In genomic region chr12:108734200-108734906, GRCh38 we compare ENCODE assay signal across 8 cellular contexts. TPM values are rescaled to one million over a fixed set of nuclear protein-coding genes. Genes with fewer than 3 reads are reported as not detected.
A peak's percentile ranks its signal among the peaks of the same experiment; 100 is the strongest.
DNase-seq lines count a peak whose midpoint lies in the region; ATAC-seq and TF ChIP-seq lines count a peak whose summit lies in the region.

No MANE protein-coding gene starts in this region.

- TF ChIP-seq EP300 in ovary (IDR thresholded peaks at IDR 0.05): no peak

- no peaks in the 10 kb centered on the region for H3K36me3 ChIP-seq in A673 (ENCODE audit: insufficient read depth, low read length, poor library complexity, severe bottlenecking)
- H3K36me3 ChIP-seq in fibroblast of lung (ENCODE audit: control insufficient read depth, insufficient read depth, low read length): no peaks in the 10 kb centered on the region
- no peaks in the 10 kb centered on the region for H3K36me3 ChIP-seq in smooth muscle cell (ENCODE audit: low read depth)
- no peaks in the 10 kb centered on the region for H3K36me3 ChIP-seq in ovary

- no TSS peak for BruUV-seq in A673 (replicated peaks; lab: Mats Ljungman, UMichigan)

- peaks cover 15% of the 10 kb centered on the region for H3F3A ChIP-seq in smooth muscle cell (ENCODE audit: low read depth)

- intact Hi-C loops in A673 (cut with micrococcal nuclease; ENCODE audit: unreplicated experiment) (loop anchor here (10.0 kb wide), 1 partner anchor 170 kb away; the partner anchor contains the start of genes ISCU and SART3), ovary (cut with DNase I) (loop anchor here in 3 of 4 donors (5.0 to 10.0 kb wide), 4 partner anchors 42 to 120 kb away; partner anchors contain the start of gene SSH1 (in 1 of the 3))

- no peaks in the 10 kb centered on the region for H3K9me3 ChIP-seq in A673 (ENCODE audit: low read depth, low read length, poor library complexity, severe bottlenecking)
- no peaks in the 10 kb centered on the region for H3K9me3 ChIP-seq in fibroblast of lung (ENCODE audit: control insufficient read depth, insufficient read depth, low read depth, low read length)
- H3K9me3 ChIP-seq in smooth muscle cell (replicated peaks; ENCODE audit: low read depth): no peaks in the 10 kb centered on the region
- no peaks in the 10 kb centered on the region for H3K9me3 ChIP-seq in ovary

- CTCF ChIA-PET in A673 (lab: Charles Lee): interaction anchor here (1.0 kb wide), 1 partner anchor 70 kb away, joined by 3 read pairs; no protein-coding TSS in a partner anchor

- TF ChIP-seq CTCF in A673 (conservative IDR thresholded peaks at IDR 0.05; ENCODE audit: low read depth, low read length) (no peak), fibroblast of lung (conservative IDR thresholded peaks at IDR 0.05 in 1 of 2, IDR thresholded peaks at IDR 0.05 in 1 of 2; ENCODE audit: low read depth in 1 of 2, low read length in 2 of 2) (no peak), smooth muscle cell (IDR thresholded peaks at IDR 0.05; ENCODE audit: borderline replicate concordance, insufficient read depth, poor library complexity, severe bottlenecking) (no peak), ovary (IDR thresholded peaks at IDR 0.05) (no peak)

- no peak for TF ChIP-seq POLR2A in ovary (IDR thresholded peaks at IDR 0.05)

- H3K9ac ChIP-seq in fibroblast of lung (ENCODE audit: insufficient read depth, low read length): no peak overlapping the region
- H3K9ac ChIP-seq in smooth muscle cell (ENCODE audit: low read depth): no peak overlapping the region

- DNase-seq in A673 (ENCODE audit: low spot score): peak; percentile 91
- DNase-seq in GM19238 (ENCODE audit: insufficient read length, low spot score): peak; percentile 13
- peak; percentile 97 for DNase-seq in SW480 (ENCODE audit: low spot score)
- DNase-seq in fibroblast of lung (ENCODE audit: low read depth in 2 of 2): peak; percentile 86 to 96
- DNase-seq in smooth muscle cell (lab: John Stamatoyannopoulos, UW; ENCODE audit: unreplicated experiment): no peak
- DNase-seq in ovary: no peak
- no peak for DNase-seq in NCI-H345 treated with DMSO at 0.1 percent for 48 hours (lab: John Stamatoyannopoulos, UW; ENCODE audit: unreplicated experiment)

- no peak overlapping the region for H3K4me3 ChIP-seq in A673 (ENCODE audit: low read depth, low read length, poor library complexity, severe bottlenecking)
- no peak overlapping the region for H3K4me3 ChIP-seq in fibroblast of lung (replicated peaks in 1 of 4; ENCODE audit: control extremely low read depth in 1 of 4, insufficient read depth in 1 of 4, low read depth in 3 of 4, low read length in 4 of 4)
- no peak overlapping the region for H3K4me3 ChIP-seq in smooth muscle cell
- no peak overlapping the region for H3K4me3 ChIP-seq in ovary

- peaks cover 19% of the 10 kb centered on the region for H3K79me2 ChIP-seq in fibroblast of lung (ENCODE audit: control insufficient read depth, insufficient read depth, low read length)
- peaks cover 9% of the 10 kb centered on the region for H3K79me2 ChIP-seq in smooth muscle cell (ENCODE audit: low read depth)

- H3K4me1 ChIP-seq in A673 (ENCODE audit: insufficient read depth, low read length, poor library complexity, severe bottlenecking): peaks cover 22% of the 10 kb centered on the region
- H3K4me1 ChIP-seq in fibroblast of lung (ENCODE audit: control insufficient read depth, extremely low read depth, insufficient read depth, low read length): peaks cover 5% of the 10 kb centered on the region
- peaks cover 3% of the 10 kb centered on the region for H3K4me1 ChIP-seq in smooth muscle cell (ENCODE audit: low read depth)
- no peaks in the 10 kb centered on the region for H3K4me1 ChIP-seq in ovary (ENCODE audit: insufficient read depth)

- POLR2A ChIA-PET in A673 (lab: Charles Lee; ENCODE audit: low non-redundant PET): no interaction called here

- no peaks in the 10 kb centered on the region for H3K27me3 ChIP-seq in A673 (replicated peaks; ENCODE audit: insufficient read depth, low read depth, low read length, poor library complexity)
- H3K27me3 ChIP-seq in fibroblast of lung (ENCODE audit: control insufficient read depth, insufficient read depth, low read length): no peaks in the 10 kb centered on the region
- no peaks in the 10 kb centered on the region for H3K27me3 ChIP-seq in smooth muscle cell (ENCODE audit: low read depth)
- no peaks in the 10 kb centered on the region for H3K27me3 ChIP-seq in ovary

- H3K4me2 ChIP-seq in fibroblast of lung (ENCODE audit: extremely low read depth, insufficient read depth, low read length) (no peak overlapping the region), smooth muscle cell (no peak overlapping the region)

- H3K27ac ChIP-seq in A673 (ENCODE audit: low read depth, low read length, poor library complexity, severe bottlenecking) (peak overlapping the region; percentile 88), fibroblast of lung (ENCODE audit: insufficient read depth, low read length) (peak overlapping the region; percentile 72), smooth muscle cell (ENCODE audit: low read depth) (peak overlapping the region; percentile 84), ovary (no peak overlapping the region)

- no peak overlapping the region for H2AFZ ChIP-seq in fibroblast of lung (ENCODE audit: low read length)
- H2AFZ ChIP-seq in smooth muscle cell (ENCODE audit: low read depth): peak overlapping the region; percentile 31

- ATAC-seq in HG02852 (IDR thresholded peaks at IDR 0.05; ENCODE audit: unreplicated experiment): no peak

- WGBS in smooth muscle cell (ENCODE audit: low lambda C conversion rate): 51% methylated on average over 9 of the region's 9 CpGs
- WGBS in ovary, 3 donors: 49 to 55% (median 54%) methylated on average over 9 of the region's 9 CpGs

- peaks cover 6% of the 10 kb centered on the region for H4K20me1 ChIP-seq in fibroblast of lung (ENCODE audit: control insufficient read depth, extremely low read depth, insufficient read depth, low read length)
- peaks cover 10% of the 10 kb centered on the region for H4K20me1 ChIP-seq in smooth muscle cell (ENCODE audit: low read depth)

RNA-seq across cellular contexts. Expression of gene CORO1C, which starts 3.0 kb away (rescaled TPM):
- total RNA-seq in A673 (2021) (206 and 208 TPM in 2 replicates), fibroblast of lung (202 and 288 TPM in 2 replicates), smooth muscle cell (136 and 145 TPM in 2 replicates), ovary (100 to 1,000 TPM in 5 of 7 donors, 10 to 100 TPM in 2; 58.7 to 143 (median 113) TPM)
- polyA plus RNA-seq in fibroblast of lung (542 and 773 TPM in 2 replicates), smooth muscle cell (96.7 and 107 TPM in 2 replicates), ovary (100 to 1,000 TPM in 1 of 2 donors, 10 to 100 TPM in 1; 35.1 to 122 TPM)
- 395 and 442 TPM in 2 replicates for polyA plus RNA-seq in fibroblast of lung (2012)
- 1,176 and 1,331 TPM in 2 replicates for polyA minus RNA-seq in fibroblast of lung (ENCODE audit: low replicate concordance)

Comparison
In these comparisons a context has a peak if more than half of its experiments do, and no peak if none do; other contexts are left out.
1. DNase-seq: peak in A673 (single experiment), GM19238 (single experiment), SW480 (single experiment) and fibroblast of lung (2 of 2); none in smooth muscle cell (single experiment), ovary (0 of 5) and NCI-H345 treated with DMSO at 0.1 percent for 48 hours (single experiment).
2. H3K27ac ChIP-seq: peak in A673 (single experiment), fibroblast of lung (single experiment) and smooth muscle cell (single experiment); none in ovary (0 of 2).